ENCODE assay signal across 18 cellular contexts in the genomic region with DNA sequence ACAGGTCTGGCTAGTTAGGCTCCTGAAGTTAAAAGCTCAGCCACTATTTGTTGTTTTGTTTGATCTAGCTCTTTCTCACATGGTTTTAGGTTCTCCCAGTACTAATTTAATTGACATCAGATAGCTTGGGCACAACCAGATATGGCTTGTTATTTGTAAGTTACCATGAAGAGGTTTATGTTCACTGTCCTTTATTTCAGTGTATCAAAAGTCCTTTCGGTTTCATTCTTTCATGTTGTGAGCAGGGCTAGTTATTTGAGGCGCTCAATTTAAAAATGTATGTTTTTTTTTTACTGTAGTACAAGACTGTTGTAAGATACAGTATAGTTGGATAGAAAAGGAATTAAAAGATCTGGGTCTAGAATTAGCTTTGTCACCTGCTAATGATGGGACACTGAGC. TPM values are rescaled to one million over a fixed set of nuclear protein-coding genes. Genes with fewer than 3 reads are reported as not detected.
DNase-seq lines count a peak whose midpoint lies in the region; ATAC-seq lines count a peak whose summit lies in the region.
"Had no signal": no experiment of that assay in that cellular context is flagged by ENCODE, and none has a peak within 500 bp of the region (broad histone marks: within the 10 kb centered on the region; RNA-seq: fewer than 3 reads in every experiment).

No MANE protein-coding gene starts in this region.

- CTCF ChIA-PET in activated CD4-positive, alpha-beta memory T cell treated with anti-CD3 and anti-CD28 coated beads for 36 hours (lab: Charles Lee) = interaction anchor here (1.2 to 1.9 kb wide), 2 partner anchors 44 to 112 kb away, joined by 3 to 10 read pairs; no protein-coding TSS in a partner anchor

- no peak overlapping the region for H3K18ac ChIP-seq in mesendoderm (ENCODE audit: low read length)

- WGBS in mesendoderm (ENCODE audit: extremely low coverage, insufficient coverage, low lambda C conversion rate) = no CpG with 5 or more reads among the region's 2 CpGs

- H3K36me3 Mint-ChIP-seq in CD4-positive, CD25-positive, alpha-beta regulatory T cell = peaks cover 35% of the 10 kb centered on the region
- peaks cover 17% of the 10 kb centered on the region for H3K36me3 Mint-ChIP-seq in activated CD4-positive, alpha-beta memory T cell treated with anti-CD3 and anti-CD28 coated beads for 36 hours

- peaks cover 35% of the 10 kb centered on the region for H3K4me1 ChIP-seq in CD4-positive, CD25-positive, alpha-beta regulatory T cell (ENCODE audit: control insufficient read depth, insufficient read depth, low read length, poor library complexity, severe bottlenecking)
- H3K4me1 ChIP-seq in mesendoderm (ENCODE audit: control insufficient read depth, low read depth, low read length) = no peaks in the 10 kb centered on the region

- no peaks in the 10 kb centered on the region for H3K27me3 Mint-ChIP-seq in CD4-positive, CD25-positive, alpha-beta regulatory T cell
- H3K27me3 Mint-ChIP-seq in activated CD4-positive, alpha-beta memory T cell treated with anti-CD3 and anti-CD28 coated beads for 36 hours = no peaks in the 10 kb centered on the region

- H2BK5ac ChIP-seq in mesendoderm (ENCODE audit: low read length) = no peak overlapping the region

- peak; percentile 25 for DNase-seq in NCI-H2171 treated with DMSO at 0.1 percent for 48 hours (lab: John Stamatoyannopoulos, UW)
- DNase-seq in NCI-H2171 (lab: John Stamatoyannopoulos, UW) = no peak
- DNase-seq in CD4-positive, CD25-positive, alpha-beta regulatory T cell = peak in 2 of 3 donors; percentile 35 to 63
- DNase-seq in activated CD4-positive, alpha-beta memory T cell treated with anti-CD3 and anti-CD28 coated beads for 36 hours = no peak
- no peak for DNase-seq in mesendoderm
- no peak for DNase-seq in NCI-H446 treated with DMSO at 0.1 percent for 48 hours (lab: John Stamatoyannopoulos, UW)
- DNase-seq: DND-41, foreskin melanocyte, NCI-H2081, RPMI8226, transverse colon had no signal

- no peaks in the 10 kb centered on the region for H3K79me1 ChIP-seq in mesendoderm (ENCODE audit: low read length)

- peaks cover 31 to 77% (median 71%) of the 10 kb centered on the region in 4 donors for H3K4me1 Mint-ChIP-seq in CD4-positive, CD25-positive, alpha-beta regulatory T cell
- peaks cover 64% of the 10 kb centered on the region for H3K4me1 Mint-ChIP-seq in activated CD4-positive, alpha-beta memory T cell treated with anti-CD3 and anti-CD28 coated beads for 36 hours (ENCODE audit: low read depth)

- H2AK5ac ChIP-seq in mesendoderm (ENCODE audit: low read length) = no peak overlapping the region

- no peak overlapping the region for H2BK15ac ChIP-seq in mesendoderm (replicated peaks; ENCODE audit: low read depth)

- peak; percentile 65 to 81 for ATAC-seq in CD4-positive, CD25-positive, alpha-beta regulatory T cell (ENCODE audit: low read depth in 2 of 2)
- ATAC-seq in GM18520 (IDR thresholded peaks at IDR 0.05; ENCODE audit: unreplicated experiment) (no peak), HG03565 (IDR thresholded peaks at IDR 0.05; ENCODE audit: unreplicated experiment) (no peak)
- ATAC-seq: left lobe of liver had no signal

- H3K79me2 ChIP-seq in mesendoderm (ENCODE audit: control insufficient read depth, insufficient read depth, low read length) = no peaks in the 10 kb centered on the region

- H4K8ac ChIP-seq in mesendoderm (ENCODE audit: low read depth, low read length) = no peak overlapping the region

- H3K27ac ChIP-seq in CD4-positive, CD25-positive, alpha-beta regulatory T cell (ENCODE audit: insufficient read depth, low read length, poor library complexity, severe bottlenecking) = peak overlapping the region; percentile 66
- no peak overlapping the region for H3K27ac ChIP-seq in mesendoderm (ENCODE audit: low read depth, low read length)
- H3K27ac ChIP-seq: C4-2B had no signal

- no peak overlapping the region for H3K9ac ChIP-seq in mesendoderm (ENCODE audit: low read length)

- H3K9me3 Mint-ChIP-seq in CD4-positive, CD25-positive, alpha-beta regulatory T cell = no peaks in the 10 kb centered on the region
- H3K9me3 Mint-ChIP-seq in activated CD4-positive, alpha-beta memory T cell treated with anti-CD3 and anti-CD28 coated beads for 36 hours = no peaks in the 10 kb centered on the region

- intact Hi-C loops in activated CD4-positive, alpha-beta memory T cell treated with anti-CD3 and anti-CD28 coated beads for 36 hours (cut with micrococcal nuclease) = no loop called here

- no peak overlapping the region for H4K5ac ChIP-seq in mesendoderm (ENCODE audit: low read length)

- no peak overlapping the region for H3K4me2 ChIP-seq in mesendoderm (ENCODE audit: low read length)
- H3K4me2 ChIP-seq: smooth muscle cell had no signal

- no peak overlapping the region for H3K4ac ChIP-seq in mesendoderm (ENCODE audit: low read depth, low read length)

- H3K56ac ChIP-seq in mesendoderm (ENCODE audit: low read length) = no peak overlapping the region

- H3K9me3 ChIP-seq in CD4-positive, CD25-positive, alpha-beta regulatory T cell (ENCODE audit: control insufficient read depth in 2 of 2, low read length in 2 of 2) = no peaks in the 10 kb centered on the region
- H3K9me3 ChIP-seq: ascending aorta, transverse colon had no signal

- no peak overlapping the region for H3K23ac ChIP-seq in mesendoderm (ENCODE audit: low read length)

- no peaks in the 10 kb centered on the region for H3K27me3 ChIP-seq in CD4-positive, CD25-positive, alpha-beta regulatory T cell (ENCODE audit: control insufficient read depth, insufficient read depth, low read length)
- H3K27me3 ChIP-seq in mesendoderm (ENCODE audit: insufficient read depth, low read length, poor library complexity) = no peaks in the 10 kb centered on the region
- H3K27me3 ChIP-seq: ascending aorta, transverse colon had no signal

- peak overlapping the region; percentile 76 for H3K4me3 ChIP-seq in CD4-positive, CD25-positive, alpha-beta regulatory T cell (ENCODE audit: low read depth, low read length)
- no peak overlapping the region for H3K4me3 ChIP-seq in mesendoderm (ENCODE audit: low read length)
- H3K4me3 ChIP-seq: ascending aorta, smooth muscle cell, transverse colon had no signal

- peak overlapping the region; percentile 11 to 79 (median 44) for H3K4me3 Mint-ChIP-seq in CD4-positive, CD25-positive, alpha-beta regulatory T cell
- peak overlapping the region; percentile 7 for H3K4me3 Mint-ChIP-seq in activated CD4-positive, alpha-beta memory T cell treated with anti-CD3 and anti-CD28 coated beads for 36 hours

- H2BK120ac ChIP-seq in mesendoderm (ENCODE audit: low read depth, low read length) = peak overlapping the region; percentile 49

- POLR2A ChIA-PET in activated CD4-positive, alpha-beta memory T cell treated with anti-CD3 and anti-CD28 coated beads for 36 hours (lab: Charles Lee) = interaction anchor here (0.7 to 2.2 kb wide), 2 partner anchors 21 to 1801 kb away, joined by 3 to 8 read pairs; a partner anchor contains a TSS

- H3K36me3 ChIP-seq in CD4-positive, CD25-positive, alpha-beta regulatory T cell (ENCODE audit: control insufficient read depth, insufficient read depth, low read length) = peaks cover 50% of the 10 kb centered on the region
- no peaks in the 10 kb centered on the region for H3K36me3 ChIP-seq in mesendoderm (ENCODE audit: control insufficient read depth, insufficient read depth, low read length)

- peak overlapping the region; percentile 76 to 94 (median 90) for H3K27ac Mint-ChIP-seq in CD4-positive, CD25-positive, alpha-beta regulatory T cell
- H3K27ac Mint-ChIP-seq in activated CD4-positive, alpha-beta memory T cell treated with anti-CD3 and anti-CD28 coated beads for 36 hours = peak overlapping the region; percentile 15

RNA-seq across cellular contexts. Expression of a gene that starts 7.0 kb away (rescaled TPM):
- total RNA-seq in CD4-positive, CD25-positive, alpha-beta regulatory T cell = not detected
- under 1 TPM in 2 of 4 donors, not detected in 2; 0.54 to 0.94 TPM for polyA plus RNA-seq in CD4-positive, CD25-positive, alpha-beta regulatory T cell
- not detected for total RNA-seq in activated CD4-positive, alpha-beta memory T cell treated with anti-CD3 and anti-CD28 coated beads for 36 hours
- polyA plus RNA-seq in mesendoderm (2013, experiment 1 of 2) = 1.2 TPM
- 1.1 TPM for polyA plus RNA-seq in mesendoderm (2013, experiment 2 of 2)
- total RNA-seq: A172, ascending aorta had no signal

RNA-seq across cellular contexts. Expression of a gene that starts 21.3 kb away (rescaled TPM):
- 95.3 TPM for total RNA-seq in CD4-positive, CD25-positive, alpha-beta regulatory T cell
- polyA plus RNA-seq in CD4-positive, CD25-positive, alpha-beta regulatory T cell = 100 to 1,000 TPM; 171 to 228 (median 188) TPM
- total RNA-seq in activated CD4-positive, alpha-beta memory T cell treated with anti-CD3 and anti-CD28 coated beads for 36 hours = 10 to 100 TPM; 61.7 to 62.6 TPM
- polyA plus RNA-seq in mesendoderm (2013, experiment 1 of 2) = 72.3 TPM
- 79.8 TPM for polyA plus RNA-seq in mesendoderm (2013, experiment 2 of 2)

RNA-seq across cellular contexts. Expression of a gene that starts 36.6 kb away (rescaled TPM):
- total RNA-seq in CD4-positive, CD25-positive, alpha-beta regulatory T cell = 6.5 TPM
- 1 to 10 TPM; 3.0 to 4.7 (median 3.2) TPM for polyA plus RNA-seq in CD4-positive, CD25-positive, alpha-beta regulatory T cell
- total RNA-seq in activated CD4-positive, alpha-beta memory T cell treated with anti-CD3 and anti-CD28 coated beads for 36 hours = 1 to 10 TPM; 4.8 to 5.3 TPM
- polyA plus RNA-seq in mesendoderm (2013, experiment 1 of 2) = 42.6 TPM
- polyA plus RNA-seq in mesendoderm (2013, experiment 2 of 2) = 42.7 TPM

RNA-seq across cellular contexts. Expression of a gene that starts 51.2 kb away (rescaled TPM):
- 15.5 TPM for total RNA-seq in CD4-positive, CD25-positive, alpha-beta regulatory T cell
- 1 to 10 TPM; 6.3 to 9.8 (median 7.7) TPM for polyA plus RNA-seq in CD4-positive, CD25-positive, alpha-beta regulatory T cell
- total RNA-seq in activated CD4-positive, alpha-beta memory T cell treated with anti-CD3 and anti-CD28 coated beads for 36 hours = 10 to 100 TPM in 1 of 2 experiments, 1 to 10 TPM in 1; 8.8 to 12.3 TPM
- 12.8 TPM for polyA plus RNA-seq in mesendoderm (2013, experiment 1 of 2)
- 12.3 TPM for polyA plus RNA-seq in mesendoderm (2013, experiment 2 of 2)

RNA-seq across cellular contexts. Expression of a gene that starts 55.8 kb away (rescaled TPM):
- total RNA-seq in CD4-positive, CD25-positive, alpha-beta regulatory T cell = 0.91 TPM
- under 1 TPM in 3 of 4 donors, not detected in 1; 0.11 to 0.24 (median 0.23) TPM for polyA plus RNA-seq in CD4-positive, CD25-positive, alpha-beta regulatory T cell
- total RNA-seq in activated CD4-positive, alpha-beta memory T cell treated with anti-CD3 and anti-CD28 coated beads for 36 hours = under 1 TPM; 0.57 to 0.70 TPM
- 0.21 TPM for polyA plus RNA-seq in mesendoderm (2013, experiment 1 of 2)
- 0.22 TPM for polyA plus RNA-seq in mesendoderm (2013, experiment 2 of 2)

Comparison
In these comparisons a context has a peak if more than half of its experiments do, and no peak if none do; other contexts are left out.
1. DNase-seq: peak in NCI-H2171 treated with DMSO at 0.1 percent for 48 hours (single experiment) and CD4-positive, CD25-positive, alpha-beta regulatory T cell (2 of 3); none in NCI-H2171 (single experiment), activated CD4-positive, alpha-beta memory T cell treated with anti-CD3 and anti-CD28 coated beads for 36 hours (single experiment), mesendoderm (single experiment) and NCI-H446 treated with DMSO at 0.1 percent for 48 hours (single experiment).
2. ATAC-seq: peak in CD4-positive, CD25-positive, alpha-beta regulatory T cell (2 of 2); none in GM18520 (single experiment) and HG03565 (single experiment).